ENCODE assay signal across 28 cellular contexts in the genomic region with DNA sequence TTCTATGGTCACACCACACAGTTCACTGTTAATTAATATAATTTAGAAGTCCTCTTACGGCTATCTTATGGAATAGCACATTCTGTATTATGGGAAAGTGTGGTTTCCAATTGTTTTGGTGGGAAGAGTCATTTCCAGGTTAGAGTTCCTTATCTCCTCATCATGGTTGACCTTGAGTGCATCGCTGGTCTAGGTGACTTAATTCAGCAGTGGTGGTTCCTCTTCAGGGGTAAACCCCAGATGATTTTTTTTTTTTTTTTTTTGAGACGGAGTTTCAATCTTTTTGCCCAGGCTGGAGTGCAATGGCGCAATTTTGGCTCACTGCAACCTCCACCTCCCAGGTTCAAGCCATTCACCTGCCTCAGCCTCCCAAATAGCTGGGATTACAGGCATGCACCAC.
"Had no signal": no experiment of that assay in that cellular context is flagged by ENCODE, and none has a peak within 500 bp of the region (broad histone marks: within the 10 kb centered on the region; RNA-seq: fewer than 3 reads in every experiment).

No MANE protein-coding gene starts in this region.

- H3K4me3 Mint-ChIP-seq: activated CD4-positive, alpha-beta memory T cell treated with anti-CD3 and anti-CD28 coated beads for 36 hours; activated T-cell treated with anti-CD3 and anti-CD28 coated beads, Interleukin-2, amount 50 U/mL, for 24 hours; central memory CD8-positive, alpha-beta T cell; dendritic cell treated with granulocyte-macrophage colony-stimulating factor and Interleukin-4, amounts not matched to agents 40 ng/mL and 50 ng/mL, for 4 days; endodermal cell; nephron had no signal

- H3K27me3 ChIP-seq: breast epithelium, neutrophil, ovary, testis, transverse colon had no signal

- H3K27me3 Mint-ChIP-seq: activated T-cell treated with anti-CD3 and anti-CD28 coated beads, Interleukin-2, amount 50 U/mL, for 24 hours; central memory CD8-positive, alpha-beta T cell had no signal

- H3K36me3 ChIP-seq: breast epithelium, neutrophil, ovary, transverse colon had no signal

- H3K36me3 Mint-ChIP-seq: activated CD4-positive, alpha-beta memory T cell treated with anti-CD3 and anti-CD28 coated beads for 36 hours had no signal

- H3K4me3 ChIP-seq: breast epithelium, ovary, smooth muscle cell, testis, transverse colon had no signal

- ATAC-seq: esophagus mucosa, left colon, sciatic nerve had no signal

- H3K27ac ChIP-seq: breast epithelium, neutrophil, ovary, testis, transverse colon, VCaP had no signal

- H3K27ac Mint-ChIP-seq: activated CD4-positive, alpha-beta memory T cell treated with anti-CD3 and anti-CD28 coated beads for 36 hours; activated T-cell treated with anti-CD3 and anti-CD28 coated beads, Interleukin-2, amount 50 U/mL, for 24 hours; dendritic cell treated with granulocyte-macrophage colony-stimulating factor and Interleukin-4, amounts not matched to agents 40 ng/mL and 50 ng/mL, for 4 days; endodermal cell; nephron had no signal

- H3K9me3 Mint-ChIP-seq: activated CD4-positive, alpha-beta memory T cell treated with anti-CD3 and anti-CD28 coated beads for 36 hours; activated T-cell treated with anti-CD3 and anti-CD28 coated beads, Interleukin-2, amount 50 U/mL, for 24 hours; central memory CD8-positive, alpha-beta T cell; dendritic cell treated with granulocyte-macrophage colony-stimulating factor and Interleukin-4, amounts not matched to agents 40 ng/mL and 50 ng/mL, for 4 days; endodermal cell; nephron had no signal

- H3K9me3 ChIP-seq: breast epithelium, neutrophil, ovary, testis, transverse colon had no signal

- H3K4me1 Mint-ChIP-seq: central memory CD8-positive, alpha-beta T cell had no signal

- DNase-seq: activated CD4-positive, alpha-beta memory T cell treated with anti-CD3 and anti-CD28 coated beads for 36 hours; activated CD4-positive, alpha-beta T cell treated with anti-CD3 and anti-CD28 coated beads for 48 hours; activated CD8-positive, alpha-beta memory T cell treated with anti-CD3 and anti-CD28 coated beads, Interleukin-2, amount 50 U/mL, for 48 hours; activated gamma-delta T cell treated with Interleukin-2 at 50 U/mL for 16 hours; activated naive CD4-positive, alpha-beta T cell treated with anti-CD3 and anti-CD28 coated beads, Interleukin-2, amount 50 U/mL, for 16 hours; activated T-cell treated with anti-CD3 and anti-CD28 coated beads, Interleukin-2, amount 50 U/mL, for 24 hours; amniotic stem cell; foreskin fibroblast; hippocampal formation; kidney; left colon; ovary; stimulated activated CD4-positive, alpha-beta T cell treated with anti-CD3 and anti-CD28 coated beads, Interleukin-15, amount 100 ng/mL, for 24 hours; stimulated activated CD4-positive, alpha-beta T cell treated with anti-CD3 and anti-CD28 coated beads, Interleukin-2, amount 100 ng/mL, for 24 hours; stimulated activated naive CD4-positive, alpha-beta T cell treated with Interleukin-2 at 50 U/mL for 16 hours; T-helper 9 cell; testis; transverse colon had no signal

- H3K4me1 ChIP-seq: breast epithelium, testis, transverse colon had no signal
